Comparison of ENCODE assay signal across 1 cellular context in the genomic region with DNA sequence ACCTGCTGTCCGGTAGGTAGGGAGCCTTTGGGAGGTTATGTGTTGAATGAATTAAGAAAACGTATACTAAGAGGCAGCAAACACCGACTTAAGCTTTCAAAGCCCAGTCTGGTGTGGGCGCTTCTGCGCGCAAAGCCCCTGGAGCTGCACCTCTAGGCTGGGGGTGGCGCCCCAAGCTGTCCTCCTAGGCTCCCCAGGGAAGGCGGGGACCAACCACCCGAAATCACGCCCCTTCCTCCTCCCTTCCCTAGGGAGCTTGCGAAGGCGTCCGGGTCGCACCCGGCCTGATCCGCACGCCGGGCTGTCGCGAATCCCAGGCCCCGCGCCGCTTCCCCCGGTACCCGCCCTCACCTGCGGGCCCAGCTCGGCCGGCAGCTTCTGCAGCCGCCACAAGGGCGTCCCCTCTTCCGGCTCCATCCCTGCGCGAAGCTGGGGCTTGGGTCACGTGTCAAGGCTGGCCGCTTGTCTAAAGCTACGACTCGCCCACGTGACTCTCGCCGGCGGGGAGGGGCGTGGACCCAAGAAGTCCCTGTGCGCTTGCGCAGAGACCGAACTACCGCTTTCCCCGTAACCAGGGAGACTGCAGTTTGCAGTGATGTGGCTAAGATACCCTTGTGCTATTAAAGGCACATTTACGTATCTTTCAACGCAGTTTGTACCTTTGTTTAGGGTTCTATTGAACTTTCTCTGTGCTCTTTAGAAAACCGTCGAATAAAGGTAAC.
TF ChIP-seq lines count a peak whose summit lies in the region.

A gene (minus strand): TSS at position 468 of the 722 bp plus-strand sequence. CDS start 51 bp downstream, at position 417.

TF ChIP-seq in GM12878, 131 proteins besides CTCF, POLR2A, EP300 and RAD21 (continued from another document):
- TF ChIP-seq, protein P1, sequence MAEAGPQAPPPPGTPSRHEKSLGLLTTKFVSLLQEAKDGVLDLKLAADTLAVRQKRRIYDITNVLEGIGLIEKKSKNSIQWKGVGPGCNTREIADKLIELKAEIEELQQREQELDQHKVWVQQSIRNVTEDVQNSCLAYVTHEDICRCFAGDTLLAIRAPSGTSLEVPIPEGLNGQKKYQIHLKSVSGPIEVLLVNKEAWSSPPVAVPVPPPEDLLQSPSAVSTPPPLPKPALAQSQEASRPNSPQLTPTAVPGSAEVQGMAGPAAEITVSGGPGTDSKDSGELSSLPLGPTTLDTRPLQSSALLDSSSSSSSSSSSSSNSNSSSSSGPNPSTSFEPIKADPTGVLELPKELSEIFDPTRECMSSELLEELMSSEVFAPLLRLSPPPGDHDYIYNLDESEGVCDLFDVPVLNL (IDR thresholded peaks at IDR 0.05; ENCODE audit: low read depth, low read length), result no peak
- TF ChIP-seq HDGF (IDR thresholded peaks at IDR 0.05) (no peak; the same call in 1 of the 2 replicates), MXI1 (IDR thresholded peaks at IDR 0.05; ENCODE audit: low read depth, low read length) (peak; percentile 98), SUPT20H (IDR thresholded peaks at IDR 0.05; ENCODE audit: borderline replicate concordance, control insufficient read depth, low read depth, low read length) (no peak), NFYA (IDR thresholded peaks at IDR 0.05; ENCODE audit: borderline replicate concordance, low read depth, low read length) (no peak), CHD2 (IDR thresholded peaks at IDR 0.05; ENCODE audit: borderline replicate concordance, low read depth, low read length) (peak; percentile 53; the same call in 1 of the 2 replicates), BMI1 (IDR thresholded peaks at IDR 0.05; ENCODE audit: borderline replicate concordance) (peak; percentile 92), IKZF2 (IDR thresholded peaks at IDR 0.05) (peak; percentile 37 to 74; a peak in 3 of 4 replicates), NR2F1 (conservative IDR thresholded peaks at IDR 0.05) (peak; percentile 67), RB1 (IDR thresholded peaks at IDR 0.05; ENCODE audit: borderline replicate concordance) (peak; percentile 81; the same call in 1 of the 2 replicates), FOS (IDR thresholded peaks at IDR 0.05; ENCODE audit: borderline replicate concordance, extremely low read depth, insufficient read length) (peak; percentile 65), ETV6 (conservative IDR thresholded peaks at IDR 0.05 in 1 of 2, IDR thresholded peaks at IDR 0.05 in 1 of 2; ENCODE audit: borderline replicate concordance in 1 of 2, low read depth in 1 of 2) (no peak; a peak in 1 of 4 replicates), HCFC1 (IDR thresholded peaks at IDR 0.05; ENCODE audit: low read length) (peak; percentile 41; the same call in 1 of the 2 replicates), ATF7 (IDR thresholded peaks at IDR 0.05; ENCODE audit: low read depth) (no peak), BACH1 (IDR thresholded peaks at IDR 0.05; ENCODE audit: borderline replicate concordance) (peak; percentile 44; the same call in 1 of the 2 replicates), PAX8 (IDR thresholded peaks at IDR 0.05) (no peak), MEF2B (IDR thresholded peaks at IDR 0.05; ENCODE audit: partially characterized antibody, poor library complexity, severe bottlenecking) (peak; percentile 98), HDAC6 (IDR thresholded peaks at IDR 0.05; ENCODE audit: unreplicated experiment) (no peak)
- TF ChIP-seq, protein P2, sequence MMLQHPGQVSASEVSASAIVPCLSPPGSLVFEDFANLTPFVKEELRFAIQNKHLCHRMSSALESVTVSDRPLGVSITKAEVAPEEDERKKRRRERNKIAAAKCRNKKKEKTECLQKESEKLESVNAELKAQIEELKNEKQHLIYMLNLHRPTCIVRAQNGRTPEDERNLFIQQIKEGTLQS (IDR thresholded peaks at IDR 0.05; ENCODE audit: borderline replicate concordance, extremely low read depth, low read depth, low read length), result peak; percentile 96
- TF ChIP-seq, protein P3, sequence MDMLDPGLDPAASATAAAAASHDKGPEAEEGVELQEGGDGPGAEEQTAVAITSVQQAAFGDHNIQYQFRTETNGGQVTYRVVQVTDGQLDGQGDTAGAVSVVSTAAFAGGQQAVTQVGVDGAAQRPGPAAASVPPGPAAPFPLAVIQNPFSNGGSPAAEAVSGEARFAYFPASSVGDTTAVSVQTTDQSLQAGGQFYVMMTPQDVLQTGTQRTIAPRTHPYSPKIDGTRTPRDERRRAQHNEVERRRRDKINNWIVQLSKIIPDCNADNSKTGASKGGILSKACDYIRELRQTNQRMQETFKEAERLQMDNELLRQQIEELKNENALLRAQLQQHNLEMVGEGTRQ (IDR thresholded peaks at IDR 0.05; ENCODE audit: borderline replicate concordance, low read depth, low read length), result peak; percentile 99
- TF ChIP-seq, protein P4, sequence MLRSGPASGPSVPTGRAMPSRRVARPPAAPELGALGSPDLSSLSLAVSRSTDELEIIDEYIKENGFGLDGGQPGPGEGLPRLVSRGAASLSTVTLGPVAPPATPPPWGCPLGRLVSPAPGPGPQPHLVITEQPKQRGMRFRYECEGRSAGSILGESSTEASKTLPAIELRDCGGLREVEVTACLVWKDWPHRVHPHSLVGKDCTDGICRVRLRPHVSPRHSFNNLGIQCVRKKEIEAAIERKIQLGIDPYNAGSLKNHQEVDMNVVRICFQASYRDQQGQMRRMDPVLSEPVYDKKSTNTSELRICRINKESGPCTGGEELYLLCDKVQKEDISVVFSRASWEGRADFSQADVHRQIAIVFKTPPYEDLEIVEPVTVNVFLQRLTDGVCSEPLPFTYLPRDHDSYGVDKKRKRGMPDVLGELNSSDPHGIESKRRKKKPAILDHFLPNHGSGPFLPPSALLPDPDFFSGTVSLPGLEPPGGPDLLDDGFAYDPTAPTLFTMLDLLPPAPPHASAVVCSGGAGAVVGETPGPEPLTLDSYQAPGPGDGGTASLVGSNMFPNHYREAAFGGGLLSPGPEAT (IDR thresholded peaks at IDR 0.05; ENCODE audit: low read depth), result peak; percentile 64; the same call in 1 of the 2 replicates
- TF ChIP-seq, protein P5, sequence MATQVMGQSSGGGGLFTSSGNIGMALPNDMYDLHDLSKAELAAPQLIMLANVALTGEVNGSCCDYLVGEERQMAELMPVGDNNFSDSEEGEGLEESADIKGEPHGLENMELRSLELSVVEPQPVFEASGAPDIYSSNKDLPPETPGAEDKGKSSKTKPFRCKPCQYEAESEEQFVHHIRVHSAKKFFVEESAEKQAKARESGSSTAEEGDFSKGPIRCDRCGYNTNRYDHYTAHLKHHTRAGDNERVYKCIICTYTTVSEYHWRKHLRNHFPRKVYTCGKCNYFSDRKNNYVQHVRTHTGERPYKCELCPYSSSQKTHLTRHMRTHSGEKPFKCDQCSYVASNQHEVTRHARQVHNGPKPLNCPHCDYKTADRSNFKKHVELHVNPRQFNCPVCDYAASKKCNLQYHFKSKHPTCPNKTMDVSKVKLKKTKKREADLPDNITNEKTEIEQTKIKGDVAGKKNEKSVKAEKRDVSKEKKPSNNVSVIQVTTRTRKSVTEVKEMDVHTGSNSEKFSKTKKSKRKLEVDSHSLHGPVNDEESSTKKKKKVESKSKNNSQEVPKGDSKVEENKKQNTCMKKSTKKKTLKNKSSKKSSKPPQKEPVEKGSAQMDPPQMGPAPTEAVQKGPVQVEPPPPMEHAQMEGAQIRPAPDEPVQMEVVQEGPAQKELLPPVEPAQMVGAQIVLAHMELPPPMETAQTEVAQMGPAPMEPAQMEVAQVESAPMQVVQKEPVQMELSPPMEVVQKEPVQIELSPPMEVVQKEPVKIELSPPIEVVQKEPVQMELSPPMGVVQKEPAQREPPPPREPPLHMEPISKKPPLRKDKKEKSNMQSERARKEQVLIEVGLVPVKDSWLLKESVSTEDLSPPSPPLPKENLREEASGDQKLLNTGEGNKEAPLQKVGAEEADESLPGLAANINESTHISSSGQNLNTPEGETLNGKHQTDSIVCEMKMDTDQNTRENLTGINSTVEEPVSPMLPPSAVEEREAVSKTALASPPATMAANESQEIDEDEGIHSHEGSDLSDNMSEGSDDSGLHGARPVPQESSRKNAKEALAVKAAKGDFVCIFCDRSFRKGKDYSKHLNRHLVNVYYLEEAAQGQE (IDR thresholded peaks at IDR 0.05; ENCODE audit: low read depth, low read length), result 0 out of 2 replicates have a peak, but pooled peaks have one; percentile 12
- TF ChIP-seq, protein P6, sequence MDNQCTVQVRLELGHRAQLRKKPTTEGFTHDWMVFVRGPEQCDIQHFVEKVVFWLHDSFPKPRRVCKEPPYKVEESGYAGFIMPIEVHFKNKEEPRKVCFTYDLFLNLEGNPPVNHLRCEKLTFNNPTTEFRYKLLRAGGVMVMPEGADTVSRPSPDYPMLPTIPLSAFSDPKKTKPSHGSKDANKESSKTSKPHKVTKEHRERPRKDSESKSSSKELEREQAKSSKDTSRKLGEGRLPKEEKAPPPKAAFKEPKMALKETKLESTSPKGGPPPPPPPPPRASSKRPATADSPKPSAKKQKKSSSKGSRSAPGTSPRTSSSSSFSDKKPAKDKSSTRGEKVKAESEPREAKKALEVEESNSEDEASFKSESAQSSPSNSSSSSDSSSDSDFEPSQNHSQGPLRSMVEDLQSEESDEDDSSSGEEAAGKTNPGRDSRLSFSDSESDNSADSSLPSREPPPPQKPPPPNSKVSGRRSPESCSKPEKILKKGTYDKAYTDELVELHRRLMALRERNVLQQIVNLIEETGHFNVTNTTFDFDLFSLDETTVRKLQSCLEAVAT (IDR thresholded peaks at IDR 0.05), result no peak
- TF ChIP-seq, protein P7, sequence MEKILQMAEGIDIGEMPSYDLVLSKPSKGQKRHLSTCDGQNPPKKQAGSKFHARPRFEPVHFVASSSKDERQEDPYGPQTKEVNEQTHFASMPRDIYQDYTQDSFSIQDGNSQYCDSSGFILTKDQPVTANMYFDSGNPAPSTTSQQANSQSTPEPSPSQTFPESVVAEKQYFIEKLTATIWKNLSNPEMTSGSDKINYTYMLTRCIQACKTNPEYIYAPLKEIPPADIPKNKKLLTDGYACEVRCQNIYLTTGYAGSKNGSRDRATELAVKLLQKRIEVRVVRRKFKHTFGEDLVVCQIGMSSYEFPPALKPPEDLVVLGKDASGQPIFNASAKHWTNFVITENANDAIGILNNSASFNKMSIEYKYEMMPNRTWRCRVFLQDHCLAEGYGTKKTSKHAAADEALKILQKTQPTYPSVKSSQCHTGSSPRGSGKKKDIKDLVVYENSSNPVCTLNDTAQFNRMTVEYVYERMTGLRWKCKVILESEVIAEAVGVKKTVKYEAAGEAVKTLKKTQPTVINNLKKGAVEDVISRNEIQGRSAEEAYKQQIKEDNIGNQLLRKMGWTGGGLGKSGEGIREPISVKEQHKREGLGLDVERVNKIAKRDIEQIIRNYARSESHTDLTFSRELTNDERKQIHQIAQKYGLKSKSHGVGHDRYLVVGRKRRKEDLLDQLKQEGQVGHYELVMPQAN (conservative IDR thresholded peaks at IDR 0.05), result peak; percentile 82
- TF ChIP-seq, protein P8, sequence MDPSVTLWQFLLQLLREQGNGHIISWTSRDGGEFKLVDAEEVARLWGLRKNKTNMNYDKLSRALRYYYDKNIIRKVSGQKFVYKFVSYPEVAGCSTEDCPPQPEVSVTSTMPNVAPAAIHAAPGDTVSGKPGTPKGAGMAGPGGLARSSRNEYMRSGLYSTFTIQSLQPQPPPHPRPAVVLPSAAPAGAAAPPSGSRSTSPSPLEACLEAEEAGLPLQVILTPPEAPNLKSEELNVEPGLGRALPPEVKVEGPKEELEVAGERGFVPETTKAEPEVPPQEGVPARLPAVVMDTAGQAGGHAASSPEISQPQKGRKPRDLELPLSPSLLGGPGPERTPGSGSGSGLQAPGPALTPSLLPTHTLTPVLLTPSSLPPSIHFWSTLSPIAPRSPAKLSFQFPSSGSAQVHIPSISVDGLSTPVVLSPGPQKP (IDR thresholded peaks at IDR 0.05; ENCODE audit: low read depth, low read length), result peak; percentile 55; the same call in 1 of the 2 replicates
